Comparison of ENCODE assay signal across 10 cellular contexts in the genomic region with DNA sequence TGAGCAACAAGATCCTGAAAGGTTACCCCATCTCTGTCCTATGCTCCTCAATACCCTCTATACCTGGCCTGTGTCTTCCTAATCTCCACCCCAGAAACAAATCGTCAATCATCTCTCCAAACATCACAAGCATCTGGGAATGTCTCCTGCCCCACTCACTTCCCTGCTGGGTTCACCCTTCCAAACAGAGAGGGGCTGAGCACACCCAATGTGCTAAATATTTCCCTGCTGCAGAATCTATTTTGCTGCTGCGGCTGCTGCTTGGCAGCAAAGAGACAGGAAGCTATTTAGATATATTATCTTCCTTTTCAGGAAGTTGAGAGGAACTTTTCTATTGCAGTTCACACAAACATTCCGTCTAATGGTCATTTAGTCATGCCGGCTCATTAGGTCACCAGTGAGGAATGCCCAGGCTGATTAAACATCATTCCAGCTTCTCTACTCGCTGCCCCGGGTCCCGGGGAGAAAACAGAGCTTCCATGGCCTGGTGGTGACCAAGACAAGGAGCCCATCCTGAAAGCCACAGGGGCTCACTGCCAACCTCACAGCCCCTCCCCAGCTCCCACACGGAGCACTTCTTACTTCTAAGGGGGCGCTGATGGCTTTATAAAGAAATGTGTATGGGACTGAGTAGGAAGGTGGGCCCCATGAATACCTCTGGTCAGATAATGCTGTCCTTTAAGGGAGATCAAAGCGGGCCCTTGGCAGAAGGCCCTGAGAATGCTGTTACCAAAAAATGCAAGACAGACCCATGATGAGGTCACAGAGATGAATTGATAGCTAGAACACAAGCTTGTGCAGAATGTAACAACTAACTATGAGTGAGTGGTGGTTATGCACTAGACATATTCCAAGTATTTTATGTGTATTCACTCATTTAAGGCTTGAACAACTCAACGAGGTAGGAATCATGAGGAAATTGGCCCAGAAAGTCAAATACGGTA.
DNase-seq lines count a peak whose midpoint lies in the region; ATAC-seq and TF ChIP-seq lines count a peak whose summit lies in the region.
"Had no signal": no experiment of that assay in that cellular context is flagged by ENCODE, and none has a peak within 500 bp of the region (broad histone marks: within the 10 kb centered on the region; RNA-seq: fewer than 3 reads in every experiment).

No MANE protein-coding gene starts in this region.

- H3K9me2 ChIP-seq in PC-3 (replicated peaks; ENCODE audit: low read length), result no peaks in the 10 kb centered on the region

- TF ChIP-seq CTCF in PC-3 (conservative IDR thresholded peaks at IDR 0.05; ENCODE audit: low read depth, low read length) (no peak), mucosa of descending colon (IDR thresholded peaks at IDR 0.05) (no peak)

- H3K4me3 ChIP-seq in BLaER1 (no peak overlapping the region), PC-3 (ENCODE audit: low read length) (peak overlapping the region; percentile 22; the same call in 1 of the 2 replicates), mucosa of descending colon (no peak overlapping the region)

- intact Hi-C loops in PC-3 (cut with micrococcal nuclease) (loop anchor here (1.0 to 2.0 kb wide), 4 partner anchors 56 to 212 kb away; no protein-coding TSS in a partner anchor), mucosa of descending colon (cut with DNase I, micrococcal nuclease) (no loop called here), sciatic nerve (cut with DNase I) (no loop called here)

- H3K4me2 ChIP-seq in BLaER1 (peak overlapping the region; percentile 47), PC-3 (ENCODE audit: low read length) (peak overlapping the region; percentile 54)

- POLR2A ChIA-PET in PC-3 (lab: Charles Lee; ENCODE audit: unreplicated experiment), result interaction anchor here (1.3 to 1.5 kb wide), 2 partner anchors 127 to 218 kb away, joined by 7 to 8 read pairs; a partner anchor contains a TSS

- CTCF ChIA-PET in PC-3 (lab: Charles Lee), result interaction anchor here (0.6 to 1.0 kb wide), 3 partner anchors 200 to 218 kb away, joined by 3 read pairs; a partner anchor contains a TSS

- H4K20me1 ChIP-seq in BLaER1 (no peaks in the 10 kb centered on the region), PC-3 (ENCODE audit: low read length) (no peaks in the 10 kb centered on the region)

- ATAC-seq in PC-3 (peak; percentile 93), mucosa of descending colon (peak; percentile 78), sciatic nerve (no peak)

- H3K4me1 ChIP-seq in BLaER1 (peaks cover 14% of the 10 kb centered on the region), PC-3 (ENCODE audit: insufficient read depth, low read length) (peaks cover 26% of the 10 kb centered on the region), mucosa of descending colon (ENCODE audit: low read depth) (no peaks in the 10 kb centered on the region)

- H3K27me3 ChIP-seq in BLaER1 (no peaks in the 10 kb centered on the region), PC-3 (ENCODE audit: low read length) (no peaks in the 10 kb centered on the region)

- H2AFZ ChIP-seq in PC-3 (ENCODE audit: low read length), result peak overlapping the region; percentile 52

- no peaks in the 10 kb centered on the region for H3F3A ChIP-seq in PC-3 (ENCODE audit: low read length, unreplicated experiment)

- H3K27ac ChIP-seq in BLaER1 (no peak overlapping the region), PC-3 (ENCODE audit: low read length) (peak overlapping the region; percentile 84), epithelial cell of prostate (peak overlapping the region; percentile 80)

- TSS peak; percentile 78 for BruUV-seq in PC-3 (replicated peaks; lab: Mats Ljungman, UMichigan)

- H3K9ac ChIP-seq in BLaER1 (no peak overlapping the region), PC-3 (ENCODE audit: low read length) (peak overlapping the region; percentile 46)

- H3K9me3 ChIP-seq in BLaER1, result no peaks in the 10 kb centered on the region
- no peaks in the 10 kb centered on the region for H3K9me3 ChIP-seq in PC-3 (ENCODE audit: low read length)
- H3K9me3 ChIP-seq in mucosa of descending colon, result no peaks in the 10 kb centered on the region

- H3K36me3 ChIP-seq in BLaER1 (no peaks in the 10 kb centered on the region), PC-3 (ENCODE audit: low read depth, low read length) (no peaks in the 10 kb centered on the region), mucosa of descending colon (ENCODE audit: low read depth) (no peaks in the 10 kb centered on the region)

- DNase-seq in PC-3 (peak; percentile 97), epithelial cell of prostate (ENCODE audit: low read depth, low spot score) (no peak), mucosa of descending colon (peak in 2 of 3 donors; percentile 19 to 37), NCI-H187 treated with DMSO at 0.1 percent for 48 hours (lab: John Stamatoyannopoulos, UW) (no peak), sciatic nerve (ENCODE audit: low spot score) (no peak), cerebellum (ENCODE audit: low spot score) (no peak), middle frontal gyrus (ENCODE audit: extremely low spot score, low spot score) (no peak)
- DNase-seq: H9, NCI-H2107 had no signal

- H3K79me2 ChIP-seq in PC-3 (ENCODE audit: low read length), result no peaks in the 10 kb centered on the region

Comparison
In these comparisons a context has a peak if more than half of its experiments do, and no peak if none do; other contexts are left out.
1. DNase-seq: peak in PC-3 (single experiment) and mucosa of descending colon (2 of 3); none in epithelial cell of prostate (single experiment), NCI-H187 treated with DMSO at 0.1 percent for 48 hours (single experiment), sciatic nerve (single experiment), cerebellum (single experiment) and middle frontal gyrus (single experiment).